6 cellular contexts compared by ENCODE assay signal in genomic region chr1:46341222-46342083, GRCh38. TPM values are rescaled to one million over a fixed set of nuclear protein-coding genes. Genes with fewer than 3 reads are reported as not detected.
DNase-seq lines count a peak whose midpoint lies in the region; ATAC-seq and TF ChIP-seq lines count a peak whose summit lies in the region.

No MANE protein-coding gene starts in this region.

- peak overlapping the region; percentile 82 for H3K4me3 ChIP-seq in AG09309 (ENCODE audit: control insufficient read depth, low read depth, low read length)
- peak overlapping the region; percentile 56 to 66 for H3K4me3 ChIP-seq in left lung

- peak overlapping the region; percentile 99 for H3K27ac Mint-ChIP-seq in activated CD8-positive, alpha-beta T cell treated with anti-CD3 and anti-CD28 coated beads for 36 hours

- H3K36me3 ChIP-seq in left lung = peaks cover 0 to 42% of the 10 kb centered on the region in 2 donors

- no peaks in the 10 kb centered on the region for H3K27me3 ChIP-seq in left lung

- H3K4me1 Mint-ChIP-seq in activated CD8-positive, alpha-beta T cell treated with anti-CD3 and anti-CD28 coated beads for 36 hours (ENCODE audit: low read depth) = peaks cover 47% of the 10 kb centered on the region

- ATAC-seq in activated CD8-positive, alpha-beta T cell treated with anti-CD3 and anti-CD28 coated beads for 36 hours = no peak
- no peak for ATAC-seq in left lung

- CTCF ChIA-PET in activated CD8-positive, alpha-beta T cell treated with anti-CD3 and anti-CD28 coated beads for 36 hours (lab: Charles Lee) = interaction anchor here (0.8 to 2.5 kb wide), 12 partner anchors 9 to 86 kb away, joined by 3 to 7 read pairs (median 3); partner anchors contain the start of gene UQCRH

- TF ChIP-seq CTCF in AG09309 (IDR thresholded peaks at IDR 0.05; ENCODE audit: control insufficient read depth, insufficient read depth, low read depth, low read length, missing control alignments) (no peak), left lung (IDR thresholded peaks at IDR 0.05) (no peak)
- TF ChIP-seq CTCF in activated CD8-positive, alpha-beta T cell treated with anti-CD3 and anti-CD28 coated beads for 36 hours (IDR thresholded peaks at IDR 0.05) = no peak

- H3K9me3 ChIP-seq in left lung = no peaks in the 10 kb centered on the region

- peak overlapping the region; percentile 94 to 99 for H3K27ac ChIP-seq in left lung

- peaks cover 42% of the 10 kb centered on the region for H3K36me3 Mint-ChIP-seq in activated CD8-positive, alpha-beta T cell treated with anti-CD3 and anti-CD28 coated beads for 36 hours (ENCODE audit: low read depth)

- no peaks in the 10 kb centered on the region for H3K9me3 Mint-ChIP-seq in activated CD8-positive, alpha-beta T cell treated with anti-CD3 and anti-CD28 coated beads for 36 hours

- intact Hi-C loops in activated CD8-positive, alpha-beta T cell treated with anti-CD3 and anti-CD28 coated beads for 36 hours (cut with micrococcal nuclease) = loop anchor here (5.0 kb wide), 1 partner anchor 39 kb away; the partner anchor contains the start of genes LRRC41 and UQCRH
- intact Hi-C loops in left lung (cut with DNase I) = no loop called here

- POLR2A ChIA-PET in activated CD8-positive, alpha-beta T cell treated with anti-CD3 and anti-CD28 coated beads for 36 hours (lab: Charles Lee) = interaction anchor here (0.6 to 3.3 kb wide), 12 partner anchors 11 to 158 kb away, joined by 3 to 34 read pairs (median 4); partner anchors contain the start of genes LRRC41, RAD54L and UQCRH

- DNase-seq in AG09309 (ENCODE audit: low read depth) (no peak), left lung (peak in 1 of 2 donors; percentile 42), pons (ENCODE audit: low spot score) (no peak), occipital lobe (lab: John Stamatoyannopoulos, UW) (no peak)
- DNase-seq in activated CD8-positive, alpha-beta T cell treated with anti-CD3 and anti-CD28 coated beads for 36 hours = no peak
- DNase-seq in stimulated activated naive CD4-positive, alpha-beta T cell treated with Interleukin-2 at 50 U/mL for 16 hours (lab: John Stamatoyannopoulos, UW) = no peak

- no peaks in the 10 kb centered on the region for H3K27me3 Mint-ChIP-seq in activated CD8-positive, alpha-beta T cell treated with anti-CD3 and anti-CD28 coated beads for 36 hours

- peak overlapping the region; percentile 100 for H3K4me3 Mint-ChIP-seq in activated CD8-positive, alpha-beta T cell treated with anti-CD3 and anti-CD28 coated beads for 36 hours

- H3K4me1 ChIP-seq in left lung = peaks cover 0 to 22% of the 10 kb centered on the region in 2 donors

RNA-seq across cellular contexts. Expression of gene NSUN4, which starts 0.8 kb away (rescaled TPM):
- total RNA-seq in activated CD8-positive, alpha-beta T cell treated with anti-CD3 and anti-CD28 coated beads for 36 hours = 10 to 100 TPM; 28.5 to 29.3 TPM
- total RNA-seq in left lung (10 to 100 TPM; 22.6 to 25.8 TPM), occipital lobe (7.2 TPM)

RNA-seq across cellular contexts. Expression of gene UQCRH, which starts 38.0 kb away (rescaled TPM):
- total RNA-seq in activated CD8-positive, alpha-beta T cell treated with anti-CD3 and anti-CD28 coated beads for 36 hours = 100 to 1,000 TPM; 391 to 396 TPM
- total RNA-seq in left lung (100 to 1,000 TPM; 172 to 193 TPM), occipital lobe (219 TPM)

RNA-seq across cellular contexts. Expression of gene LRRC41, which starts 38.0 kb away (rescaled TPM):
- total RNA-seq in activated CD8-positive, alpha-beta T cell treated with anti-CD3 and anti-CD28 coated beads for 36 hours = 10 to 100 TPM; 32.1 to 32.2 TPM
- total RNA-seq in left lung (10 to 100 TPM; 54.6 to 63.4 TPM), occipital lobe (50.8 TPM)

RNA-seq across cellular contexts. Expression of gene FAAH, which starts 52.7 kb away (rescaled TPM):
- 1 to 10 TPM; 3.0 to 4.7 TPM for total RNA-seq in activated CD8-positive, alpha-beta T cell treated with anti-CD3 and anti-CD28 coated beads for 36 hours
- 10 to 100 TPM; 23.3 to 25.8 TPM for total RNA-seq in left lung
- total RNA-seq in occipital lobe = 22.5 TPM
